In genomic region chr12:127381043-127381668, GRCh38 we compare ENCODE assay signal across 8 cellular contexts.
DNase-seq lines count a peak whose midpoint lies in the region; ATAC-seq and TF ChIP-seq lines count a peak whose summit lies in the region.

No MANE protein-coding gene starts in this region.

- H3K9me3 ChIP-seq in colonic mucosa (no peaks in the 10 kb centered on the region), right lobe of liver (no peaks in the 10 kb centered on the region)

- TF ChIP-seq CTCF in colonic mucosa (IDR thresholded peaks at IDR 0.05) (peak; percentile 76), right lobe of liver (IDR thresholded peaks at IDR 0.05) (peak; percentile 62 to 87 (median 83))

- intact Hi-C loops in colonic mucosa (cut with DNase I) = loop anchor here (5.0 to 10.0 kb wide), 2 partner anchors 274 to 596 kb away; no protein-coding TSS in a partner anchor
- intact Hi-C loops in right lobe of liver (cut with DNase I) = no loop called here

- no peak for TF ChIP-seq POLR2A in right lobe of liver (IDR thresholded peaks at IDR 0.05)

- no peaks in the 10 kb centered on the region for H3K4me1 ChIP-seq in colonic mucosa
- H3K4me1 ChIP-seq in right lobe of liver = no peaks in the 10 kb centered on the region

- DNase-seq in DMS114 treated with DMSO at 0.1 percent for 48 hours (lab: John Stamatoyannopoulos, UW; ENCODE audit: unreplicated experiment) (peak; percentile 25), KBM-7 (peak; percentile 59), T-helper 9 cell (peak; percentile 5), colonic mucosa (peak; percentile 29), right lobe of liver (peak in 2 of 3 donors; percentile 34 to 56), mesenteric fat pad (ENCODE audit: low spot score) (no peak)
- peak; percentile 54 for DNase-seq in stimulated activated naive CD8-positive, alpha-beta T cell treated with anti-CD3 and anti-CD28 coated beads, Interleukin-15, Interleukin-2, amounts not matched to agents 100 U/mL and 50 U/mL, for 24 hours

- H3K27ac ChIP-seq in colonic mucosa (no peak overlapping the region), right lobe of liver (no peak overlapping the region)

- ATAC-seq in GM19468 (IDR thresholded peaks at IDR 0.05; ENCODE audit: extremely low read depth, unreplicated experiment) (peak; percentile 54), right lobe of liver (peak; percentile 81 to 89 (median 86))
- ATAC-seq in stimulated activated naive CD8-positive, alpha-beta T cell treated with anti-CD3 and anti-CD28 coated beads, Interleukin-15, Interleukin-2, amounts not matched to agents 100 U/mL and 50 U/mL, for 24 hours = peak; percentile 79

- H3K9ac ChIP-seq in colonic mucosa (ENCODE audit: low read depth in 2 of 2, low read length in 2 of 2) = no peak overlapping the region

- in situ Hi-C loops in KBM-7 (cut with MboI; ENCODE audit: low pct_unique_long_range_greater_than_20kb, low sequenced_read_pairs) = no loop called here

- WGBS in right lobe of liver (ENCODE audit: insufficient coverage, low coverage, low lambda C conversion rate, missing lambda C conversion rate) = 2% methylated on average over 14 of the region's 33 CpGs

- no peaks in the 10 kb centered on the region for H3K27me3 ChIP-seq in colonic mucosa
- peaks cover 0 to 4% of the 10 kb centered on the region in 2 donors for H3K27me3 ChIP-seq in right lobe of liver

- H3K4me3 ChIP-seq in colonic mucosa (no peak overlapping the region), right lobe of liver (no peak overlapping the region)

- H3K36me3 ChIP-seq in colonic mucosa (no peaks in the 10 kb centered on the region), right lobe of liver (no peaks in the 10 kb centered on the region)
